ENCODE assay signal across 9 cellular contexts in the genomic region with DNA sequence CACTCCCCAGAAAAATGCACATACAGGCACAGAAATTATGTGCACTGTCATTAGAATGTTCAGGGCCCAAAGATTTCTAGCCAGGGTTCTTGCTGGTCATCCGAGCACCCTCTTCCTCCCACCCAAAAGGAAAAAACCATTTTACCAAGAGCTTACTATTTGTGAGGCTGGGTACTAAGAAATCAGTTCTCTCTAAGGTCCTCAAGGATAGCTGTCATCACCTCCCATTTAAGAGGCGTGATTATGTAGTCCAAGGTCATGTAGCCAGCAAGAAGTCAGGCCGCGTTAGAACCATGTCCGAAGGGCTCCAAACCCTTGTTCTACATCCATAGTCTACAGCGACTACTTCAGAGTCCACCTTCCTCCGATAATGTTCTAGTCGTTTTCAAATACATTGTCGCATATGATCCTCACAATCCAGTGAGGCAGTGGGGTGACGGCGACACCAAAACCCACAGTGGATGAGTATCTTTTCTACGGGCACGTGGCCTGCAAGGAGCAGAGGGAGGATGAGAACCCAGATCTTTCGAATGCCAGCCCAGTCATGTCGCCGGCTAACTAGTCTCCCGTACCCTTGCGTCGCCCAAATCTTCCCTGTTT. TPM values are rescaled to one million over a fixed set of nuclear protein-coding genes. Genes with fewer than 3 reads are reported as not detected.
DNase-seq lines count a peak whose midpoint lies in the region; ATAC-seq and TF ChIP-seq lines count a peak whose summit lies in the region.
"Had no signal": no experiment of that assay in that cellular context is flagged by ENCODE, and none has a peak within 500 bp of the region (broad histone marks: within the 10 kb centered on the region; RNA-seq: fewer than 3 reads in every experiment).

No MANE protein-coding gene starts in this region.

- TF ChIP-seq CTCF in BE2C (IDR thresholded peaks at IDR 0.05; ENCODE audit: low read depth, low read length) = no peak
- TF ChIP-seq CTCF in right lobe of liver (IDR thresholded peaks at IDR 0.05) = no peak

- H3K27me3 ChIP-seq in BE2C (no peaks in the 10 kb centered on the region), right lobe of liver (no peaks in the 10 kb centered on the region)

- H3K36me3 ChIP-seq in BE2C = peaks cover 76% of the 10 kb centered on the region
- peaks cover 0 to 72% (median 27%) of the 10 kb centered on the region in 4 donors for H3K36me3 ChIP-seq in right lobe of liver

- intact Hi-C loops in right lobe of liver (cut with DNase I) = no loop called here

- H3K4me3 Mint-ChIP-seq in central memory CD8-positive, alpha-beta T cell = peak overlapping the region; percentile 94
- H3K4me3 Mint-ChIP-seq in stimulated activated effector memory CD8-positive, alpha-beta T cell treated with anti-CD3 and anti-CD28 coated beads, Interleukin-12 subunit alpha, Interleukin-12 subunit beta, amount 100 ng/mL, for 72 hours = peak overlapping the region; percentile 99

- WGBS in right lobe of liver (ENCODE audit: insufficient coverage, low coverage, low lambda C conversion rate, missing lambda C conversion rate) = 5% methylated on average over 19 of the region's 19 CpGs

- peak; percentile 17 for ATAC-seq in GM19025 (IDR thresholded peaks at IDR 0.05; ENCODE audit: low read depth, unreplicated experiment)
- ATAC-seq in HG03135 (IDR thresholded peaks at IDR 0.05; ENCODE audit: unreplicated experiment) = peak; percentile 36
- ATAC-seq in central memory CD8-positive, alpha-beta T cell (replicated peaks; ENCODE audit: extremely low read depth, poor library complexity, severe bottlenecking) = peak; percentile 48
- ATAC-seq in right lobe of liver = peak; percentile 51 to 60 (median 54)
- ATAC-seq in stimulated activated effector memory CD8-positive, alpha-beta T cell treated with anti-CD3 and anti-CD28 coated beads, Interleukin-12 subunit alpha, Interleukin-12 subunit beta, amount 100 ng/mL, for 72 hours = peak; percentile 68

- no peaks in the 10 kb centered on the region; the same call in 1 of the 2 replicates for H3K4me1 ChIP-seq in BE2C
- H3K4me1 ChIP-seq in right lobe of liver = peaks cover 0 to 24% (median 6%) of the 10 kb centered on the region in 4 donors

- H3K27me3 Mint-ChIP-seq in central memory CD8-positive, alpha-beta T cell = no peaks in the 10 kb centered on the region

- H3K36me3 Mint-ChIP-seq in central memory CD8-positive, alpha-beta T cell (ENCODE audit: insufficient read depth) = peaks cover 70% of the 10 kb centered on the region
- H3K36me3 Mint-ChIP-seq in stimulated activated effector memory CD8-positive, alpha-beta T cell treated with anti-CD3 and anti-CD28 coated beads, Interleukin-12 subunit alpha, Interleukin-12 subunit beta, amount 100 ng/mL, for 72 hours = peaks cover 98% of the 10 kb centered on the region

- H3K9me3 ChIP-seq in BE2C (no peaks in the 10 kb centered on the region), right lobe of liver (no peaks in the 10 kb centered on the region)

- H3K27ac Mint-ChIP-seq in central memory CD8-positive, alpha-beta T cell (ENCODE audit: low read depth) = peak overlapping the region; percentile 98
- H3K27ac Mint-ChIP-seq in stimulated activated effector memory CD8-positive, alpha-beta T cell treated with anti-CD3 and anti-CD28 coated beads, Interleukin-12 subunit alpha, Interleukin-12 subunit beta, amount 100 ng/mL, for 72 hours = peak overlapping the region; percentile 99

- peak; percentile 21 for DNase-seq in BE2C
- DNase-seq in SW480 (ENCODE audit: low spot score) = peak; percentile 34
- DNase-seq in central memory CD8-positive, alpha-beta T cell (ENCODE audit: low spot score in 2 of 2) = no peak
- DNase-seq in right lobe of liver = peak in 1 of 3 donors; percentile 26
- no peak for DNase-seq in stimulated activated effector memory CD8-positive, alpha-beta T cell treated with anti-CD3 and anti-CD28 coated beads, Interleukin-12 subunit alpha, Interleukin-12 subunit beta, amount 100 ng/mL, for 72 hours (ENCODE audit: low spot score in 2 of 2)
- DNase-seq in NCI-H1436 treated with DMSO at 0.1 percent for 48 hours (lab: John Stamatoyannopoulos, UW) = no peak

- peak overlapping the region; percentile 28 to 63 (median 55) for H3K27ac ChIP-seq in right lobe of liver

- TF ChIP-seq POLR2A in right lobe of liver (IDR thresholded peaks at IDR 0.05) = no peak

- H3K4me3 ChIP-seq in BE2C (ENCODE audit: low read depth, low read length) = peak overlapping the region; percentile 91
- peak overlapping the region; percentile 68 to 92 (median 92) for H3K4me3 ChIP-seq in right lobe of liver

- H3K9me3 Mint-ChIP-seq in central memory CD8-positive, alpha-beta T cell = no peaks in the 10 kb centered on the region
- H3K9me3 Mint-ChIP-seq in stimulated activated effector memory CD8-positive, alpha-beta T cell treated with anti-CD3 and anti-CD28 coated beads, Interleukin-12 subunit alpha, Interleukin-12 subunit beta, amount 100 ng/mL, for 72 hours = no peaks in the 10 kb centered on the region

- peaks cover 48% of the 10 kb centered on the region for H3K4me1 Mint-ChIP-seq in central memory CD8-positive, alpha-beta T cell
- peaks cover 67% of the 10 kb centered on the region for H3K4me1 Mint-ChIP-seq in stimulated activated effector memory CD8-positive, alpha-beta T cell treated with anti-CD3 and anti-CD28 coated beads, Interleukin-12 subunit alpha, Interleukin-12 subunit beta, amount 100 ng/mL, for 72 hours

RNA-seq across cellular contexts. Expression of gene TIMM8B, which starts 0.6 kb away (rescaled TPM):
- 380 TPM for polyA plus RNA-seq in BE2C (2012; ENCODE audit: insufficient read depth, insufficient read length, low read depth)
- total RNA-seq in right lobe of liver = 10 to 100 TPM; 27.9 to 36.6 (median 31.4) TPM

RNA-seq across cellular contexts. Expression of gene SDHD, which starts 0.8 kb away (rescaled TPM):
- polyA plus RNA-seq in BE2C (2012; ENCODE audit: insufficient read depth, insufficient read length, low read depth) = 194 TPM
- 100 to 1,000 TPM; 114 to 191 (median 130) TPM for total RNA-seq in right lobe of liver

RNA-seq across cellular contexts. Expression of gene NKAPD1, which starts 11.8 kb away (rescaled TPM):
- polyA plus RNA-seq in BE2C (2012; ENCODE audit: insufficient read depth, insufficient read length, low read depth) = 30.7 TPM
- 1 to 10 TPM; 4.7 to 7.7 (median 6.0) TPM for total RNA-seq in right lobe of liver

RNA-seq across cellular contexts. Expression of gene PIH1D2, which starts 12.1 kb away (rescaled TPM):
- not detected for polyA plus RNA-seq in BE2C (2012; ENCODE audit: insufficient read depth, insufficient read length, low read depth)
- total RNA-seq in right lobe of liver = under 1 TPM; 0.37 to 0.80 (median 0.37) TPM
- total RNA-seq: T-helper 1 cell treated with Interleukin-12 subunit alpha and Interleukin-12 subunit beta and Interleukin-4 antibody, amounts not matched to agents 30 ng/mL and 1 ng/mL, for 36 hours had no signal

Comparison
In these comparisons a context has a peak if more than half of its experiments do, and no peak if none do; other contexts are left out.
1. DNase-seq: peak in BE2C (single experiment) and SW480 (single experiment); none in central memory CD8-positive, alpha-beta T cell (0 of 2), stimulated activated effector memory CD8-positive, alpha-beta T cell treated with anti-CD3 and anti-CD28 coated beads, Interleukin-12 subunit alpha, Interleukin-12 subunit beta, amount 100 ng/mL, for 72 hours (0 of 2) and NCI-H1436 treated with DMSO at 0.1 percent for 48 hours (single experiment).
2. ATAC-seq: peak in every context shown above with its lines; median percentile 68 in stimulated activated effector memory CD8-positive, alpha-beta T cell treated with anti-CD3 and anti-CD28 coated beads, Interleukin-12 subunit alpha, Interleukin-12 subunit beta, amount 100 ng/mL, for 72 hours; 54 in right lobe of liver; 48 in central memory CD8-positive, alpha-beta T cell; 36 in HG03135; 17 in GM19025.